Comparison of ENCODE assay signal across 15 cellular contexts in genomic region chr12:108679282-108679681, GRCh38.
"Had no signal": no experiment of that assay in that cellular context is flagged by ENCODE, and none has a peak within 500 bp of the region (broad histone marks: within the 10 kb centered on the region; RNA-seq: fewer than 3 reads in every experiment).

No MANE protein-coding gene starts in this region.

- H3K4me1 ChIP-seq: foreskin keratinocyte, thyroid gland had no signal

- FAIRE-seq: bronchial epithelial cell, endometrium, kidney had no signal

- H3K27ac ChIP-seq: foreskin keratinocyte, skin epidermis, thyroid gland had no signal

- H3K9me3 ChIP-seq: esophagus squamous epithelium, thyroid gland had no signal

- ATAC-seq: activated CD8-positive, alpha-beta T cell treated with anti-CD3 and anti-CD28 coated beads for 36 hours; activated T-cell treated with anti-CD3 and anti-CD28 coated beads, Interleukin-2, amount 50 U/mL, for 72 hours; foreskin keratinocyte had no signal

- H3K27me3 ChIP-seq: esophagus squamous epithelium, foreskin keratinocyte, thyroid gland had no signal

- H3K4me3 ChIP-seq: esophagus squamous epithelium, skin epidermis, thyroid gland had no signal

- DNase-seq: activated CD4-positive, alpha-beta T cell treated with anti-CD3 and anti-CD28 coated beads for 4 hours; activated CD8-positive, alpha-beta memory T cell treated with anti-CD3 and anti-CD28 coated beads, Interleukin-2, amount 50 U/mL, for 4 hours; activated CD8-positive, alpha-beta T cell treated with anti-CD3 and anti-CD28 coated beads for 36 hours; activated naive CD8-positive, alpha-beta T cell treated with anti-CD3 and anti-CD28 coated beads, Interleukin-2, amount 10 ng/mL, durations not matched to agents 7 days and 5 days; activated T-cell treated with anti-CD3 and anti-CD28 coated beads, Interleukin-2, amount 50 U/mL, for 72 hours; anterior cingulate cortex; esophagus squamous epithelium; foreskin keratinocyte; kidney; left ventricle myocardium superior; mesenchymal stem cell; thyroid gland had no signal
